ENCODE assay signal across 8 cellular contexts in the genomic region with DNA sequence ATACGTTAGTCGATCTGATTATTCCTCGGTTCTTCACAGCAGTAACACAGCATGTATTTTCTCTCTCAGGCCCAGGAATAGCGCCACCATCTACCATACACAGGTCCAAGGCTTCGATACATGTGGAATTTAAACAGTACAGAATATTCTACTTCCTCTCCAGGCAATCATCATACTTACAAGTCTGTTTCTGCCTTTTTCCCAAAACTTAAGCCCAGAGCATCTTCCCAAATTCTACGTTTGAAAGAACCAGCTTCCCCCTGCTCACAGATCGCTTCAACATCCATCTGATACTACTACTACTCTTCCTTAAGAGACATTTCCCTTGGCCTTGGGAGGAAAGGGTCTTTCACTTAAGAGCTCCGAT. TPM values are rescaled to one million over a fixed set of nuclear protein-coding genes. Genes with fewer than 3 reads are reported as not detected.
DNase-seq lines count a peak whose midpoint lies in the region; ATAC-seq, FAIRE-seq and TF ChIP-seq lines count a peak whose summit lies in the region.

No MANE protein-coding gene starts in this region.

- H3K9me3 Mint-ChIP-seq in stimulated activated naive B cell treated with anti-CD40 and anti-IgM and Interleukin-4, amounts not matched to agents 10 μg/mL and 1 μg/mL and 100 μg/mL, for 72 hours, result no peaks in the 10 kb centered on the region

- peak; percentile 60 for TF ChIP-seq CTCF in BE2C (IDR thresholded peaks at IDR 0.05; ENCODE audit: low read depth, low read length)
- TF ChIP-seq CTCF in kidney (IDR thresholded peaks at IDR 0.05; ENCODE audit: borderline replicate concordance, extremely low read depth, insufficient read depth), result peak; percentile 14

- TF ChIP-seq POLR2A in H54 (IDR thresholded peaks at IDR 0.05; ENCODE audit: low read depth, low read length), result no peak

- FAIRE-seq in H54 (lab: Jason Lieb, UNC) (peak; percentile 66), kidney (lab: Jason Lieb, UNC) (no peak)

- H3K36me3 ChIP-seq in BE2C (no peaks in the 10 kb centered on the region), kidney (ENCODE audit: control insufficient read depth in 1 of 2, insufficient read depth in 2 of 2, low read length in 2 of 2) (no peaks in the 10 kb centered on the region)

- in situ Hi-C loops in T47D (cut with HindIII; ENCODE audit: low pct_unique_long_range_greater_than_20kb, low sequenced_read_pairs), result no loop called here

- no peak for ATAC-seq in stimulated activated naive B cell treated with anti-CD40 and anti-IgM and Interleukin-4, amounts not matched to agents 10 μg/mL and 1 μg/mL and 100 μg/mL, for 72 hours (replicated peaks)
- ATAC-seq in GM18858 (IDR thresholded peaks at IDR 0.05; ENCODE audit: unreplicated experiment), result no peak
- no peak for ATAC-seq in HG02938 (IDR thresholded peaks at IDR 0.05; ENCODE audit: unreplicated experiment)

- peaks cover 0 to 4% of the 10 kb centered on the region in 2 donors for H3K27me3 Mint-ChIP-seq in stimulated activated naive B cell treated with anti-CD40 and anti-IgM and Interleukin-4, amounts not matched to agents 10 μg/mL and 1 μg/mL and 100 μg/mL, for 72 hours

- DNase-seq in BE2C (peak; percentile 25), H54 (ENCODE audit: insufficient read length, low spot score) (no peak), NCI-H82 treated with DMSO at 0.1 percent for 48 hours (lab: John Stamatoyannopoulos, UW; ENCODE audit: unreplicated experiment) (peak; percentile 3), T47D (ENCODE audit: low read depth in 1 of 2, low spot score in 1 of 2) (peak; percentile 41 to 68), kidney (no peak)
- no peak for DNase-seq in stimulated activated naive B cell treated with anti-CD40 and anti-IgM and Interleukin-4, amounts not matched to agents 10 μg/mL and 1 μg/mL and 100 μg/mL, for 72 hours

- H3K36me3 Mint-ChIP-seq in stimulated activated naive B cell treated with anti-CD40 and anti-IgM and Interleukin-4, amounts not matched to agents 10 μg/mL and 1 μg/mL and 100 μg/mL, for 72 hours, result no peaks in the 10 kb centered on the region

- intact Hi-C loops in kidney (cut with DNase I), result no loop called here

- peaks cover 15 to 24% of the 10 kb centered on the region in 2 donors for H3K4me1 Mint-ChIP-seq in stimulated activated naive B cell treated with anti-CD40 and anti-IgM and Interleukin-4, amounts not matched to agents 10 μg/mL and 1 μg/mL and 100 μg/mL, for 72 hours

- H3K27me3 ChIP-seq in BE2C, result no peaks in the 10 kb centered on the region

- peaks cover 18% of the 10 kb centered on the region for H3K4me1 ChIP-seq in BE2C
- peaks cover 11 to 15% of the 10 kb centered on the region in 2 donors for H3K4me1 ChIP-seq in kidney (ENCODE audit: control insufficient read depth in 1 of 2, insufficient read depth in 1 of 2, low read depth in 1 of 2, low read length in 2 of 2)

- H3K27ac Mint-ChIP-seq in stimulated activated naive B cell treated with anti-CD40 and anti-IgM and Interleukin-4, amounts not matched to agents 10 μg/mL and 1 μg/mL and 100 μg/mL, for 72 hours, result peak overlapping the region; percentile 95

- H3K9ac ChIP-seq in kidney (ENCODE audit: low read length in 2 of 2), result peak overlapping the region; percentile 87

- H3K4me3 ChIP-seq in BE2C (ENCODE audit: low read depth, low read length) (peak overlapping the region; percentile 80), kidney (ENCODE audit: low read length in 2 of 2) (peak overlapping the region; percentile 89 to 95)

- peak overlapping the region; percentile 94 to 95 for H3K4me3 Mint-ChIP-seq in stimulated activated naive B cell treated with anti-CD40 and anti-IgM and Interleukin-4, amounts not matched to agents 10 μg/mL and 1 μg/mL and 100 μg/mL, for 72 hours

- peak overlapping the region; percentile 78 to 88 for H3K27ac ChIP-seq in kidney (ENCODE audit: low read depth in 2 of 2, low read length in 2 of 2)

- H3K9me3 ChIP-seq in BE2C (no peaks in the 10 kb centered on the region), kidney (ENCODE audit: control insufficient read depth in 1 of 2, low read length in 2 of 2) (no peaks in the 10 kb centered on the region)

RNA-seq across cellular contexts. Expression of gene TXNDC16, which starts 0.6 kb away (rescaled TPM):
- polyA plus RNA-seq in BE2C (2012; ENCODE audit: insufficient read depth, insufficient read length, low read depth), result 12.3 TPM
- total RNA-seq in kidney, result 7.3 TPM
- polyA plus RNA-seq in kidney (ENCODE audit: insufficient read depth, low read depth, low replicate concordance), result 2.6 TPM

RNA-seq across cellular contexts. Expression of gene GPR137C, which starts 1.0 kb away (rescaled TPM):
- polyA plus RNA-seq in BE2C (2012; ENCODE audit: insufficient read depth, insufficient read length, low read depth), result 1.0 TPM
- 0.54 TPM for total RNA-seq in kidney
- polyA plus RNA-seq in kidney (ENCODE audit: insufficient read depth, low read depth, low replicate concordance), result 0.24 TPM

Comparison
In these comparisons a context has a peak if more than half of its experiments do, and no peak if none do; other contexts are left out.
1. DNase-seq: peak in BE2C (single experiment), NCI-H82 treated with DMSO at 0.1 percent for 48 hours (single experiment) and T47D (2 of 2); none in H54 (single experiment), kidney (single experiment) and stimulated activated naive B cell treated with anti-CD40 and anti-IgM and Interleukin-4, amounts not matched to agents 10 μg/mL and 1 μg/mL and 100 μg/mL, for 72 hours (single experiment).